Comparison of ENCODE assay signal across 18 cellular contexts in genomic region chr2:142883526-142883925, GRCh38. TPM values are rescaled to one million over a fixed set of nuclear protein-coding genes. Genes with fewer than 3 reads are reported as not detected.
"Had no signal": no experiment of that assay in that cellular context is flagged by ENCODE, and none has a peak within 500 bp of the region (broad histone marks: within the 10 kb centered on the region; RNA-seq: fewer than 3 reads in every experiment).

No MANE protein-coding gene starts in this region.

- H3K36me3 ChIP-seq: cardiac muscle cell, tibial nerve, uterus had no signal

- H3K9me3 ChIP-seq: tibial nerve, uterus had no signal

- H3K27ac ChIP-seq: cardiac muscle cell, tibial nerve, uterus, VCaP had no signal

- DNase-seq: activated CD4-positive, alpha-beta T cell treated with anti-CD3 and anti-CD28 coated beads, Interleukin-2, amount 50 U/mL, for 4 hours; activated CD4-positive, CD25-positive, alpha-beta regulatory T cell treated with anti-CD3 and anti-CD28 coated beads, Interleukin-2, amount 50 U/mL, for 72 hours; activated gamma-delta T cell treated with Interleukin-2 at 50 U/mL for 16 hours; foreskin fibroblast; glutamatergic neuron; hypothalamus; islet precursor cell; occipital lobe; stimulated activated CD4-positive, alpha-beta T cell treated with anti-CD3 and anti-CD28 coated beads, Interleukin-12 subunit alpha, Interleukin-12 subunit beta, amount 100 ng/mL, for 4 hours; stimulated activated CD4-positive, alpha-beta T cell treated with anti-CD3 and anti-CD28 coated beads, Interleukin-1b, Interleukin-23, amount 100 ng/mL, for 48 hours; T-helper 2 cell; uterus had no signal

- H3K27me3 ChIP-seq: cardiac muscle cell, tibial nerve, uterus had no signal

- H3K4me1 ChIP-seq: tibial nerve, uterus had no signal

- H3K4me3 ChIP-seq: cardiac muscle cell, lung, tibial nerve, uterus had no signal

RNA-seq across cellular contexts. Expression of gene KYNU, which starts 6.1 kb away (rescaled TPM):
- total RNA-seq: activated CD8-positive, alpha-beta memory T cell treated with anti-CD3 and anti-CD28 coated beads for 36 hours; activated T-helper 1 cell treated with anti-CD3 and anti-CD28 coated beads, Interleukin-12 subunit alpha, Interleukin-12 subunit beta, Interleukin-2, Interleukin-4 antibody, amounts not matched to agents 30 ng/mL and 10 ng/mL and 1 ng/mL, durations not matched to agents 14 hours and 24 hours and 36 hours had no signal
